1 cellular context compared by ENCODE assay signal in genomic region chr17:63828936-63829335, GRCh38.
TF ChIP-seq lines count a peak whose summit lies in the region.

No MANE protein-coding gene starts in this region.

TF ChIP-seq in GM23338, 12 proteins besides CTCF, POLR2A, EP300 and RAD21:
- TF ChIP-seq CREB1 (CRISPR knock-in tag; IDR thresholded peaks at IDR 0.05; ENCODE audit: low read depth) = no peak
- TF ChIP-seq JUNB (IDR thresholded peaks at IDR 0.05; ENCODE audit: unreplicated experiment) = no peak
- TF ChIP-seq ZNF331 (CRISPR knock-in tag; IDR thresholded peaks at IDR 0.05; ENCODE audit: low read depth) = no peak
- TF ChIP-seq REST (IDR thresholded peaks at IDR 0.05; ENCODE audit: unreplicated experiment) = no peak
- TF ChIP-seq POLR2AphosphoS5 (IDR thresholded peaks at IDR 0.05; ENCODE audit: low read depth) = no peak
- TF ChIP-seq NANOG (IDR thresholded peaks at IDR 0.05; ENCODE audit: borderline replicate concordance) = no peak
- no peak for TF ChIP-seq STAT1 (IDR thresholded peaks at IDR 0.05; ENCODE audit: unreplicated experiment)
- TF ChIP-seq EZH2 (IDR thresholded peaks at IDR 0.05; ENCODE audit: low read depth, unreplicated experiment) = no peak
- TF ChIP-seq, protein P1, sequence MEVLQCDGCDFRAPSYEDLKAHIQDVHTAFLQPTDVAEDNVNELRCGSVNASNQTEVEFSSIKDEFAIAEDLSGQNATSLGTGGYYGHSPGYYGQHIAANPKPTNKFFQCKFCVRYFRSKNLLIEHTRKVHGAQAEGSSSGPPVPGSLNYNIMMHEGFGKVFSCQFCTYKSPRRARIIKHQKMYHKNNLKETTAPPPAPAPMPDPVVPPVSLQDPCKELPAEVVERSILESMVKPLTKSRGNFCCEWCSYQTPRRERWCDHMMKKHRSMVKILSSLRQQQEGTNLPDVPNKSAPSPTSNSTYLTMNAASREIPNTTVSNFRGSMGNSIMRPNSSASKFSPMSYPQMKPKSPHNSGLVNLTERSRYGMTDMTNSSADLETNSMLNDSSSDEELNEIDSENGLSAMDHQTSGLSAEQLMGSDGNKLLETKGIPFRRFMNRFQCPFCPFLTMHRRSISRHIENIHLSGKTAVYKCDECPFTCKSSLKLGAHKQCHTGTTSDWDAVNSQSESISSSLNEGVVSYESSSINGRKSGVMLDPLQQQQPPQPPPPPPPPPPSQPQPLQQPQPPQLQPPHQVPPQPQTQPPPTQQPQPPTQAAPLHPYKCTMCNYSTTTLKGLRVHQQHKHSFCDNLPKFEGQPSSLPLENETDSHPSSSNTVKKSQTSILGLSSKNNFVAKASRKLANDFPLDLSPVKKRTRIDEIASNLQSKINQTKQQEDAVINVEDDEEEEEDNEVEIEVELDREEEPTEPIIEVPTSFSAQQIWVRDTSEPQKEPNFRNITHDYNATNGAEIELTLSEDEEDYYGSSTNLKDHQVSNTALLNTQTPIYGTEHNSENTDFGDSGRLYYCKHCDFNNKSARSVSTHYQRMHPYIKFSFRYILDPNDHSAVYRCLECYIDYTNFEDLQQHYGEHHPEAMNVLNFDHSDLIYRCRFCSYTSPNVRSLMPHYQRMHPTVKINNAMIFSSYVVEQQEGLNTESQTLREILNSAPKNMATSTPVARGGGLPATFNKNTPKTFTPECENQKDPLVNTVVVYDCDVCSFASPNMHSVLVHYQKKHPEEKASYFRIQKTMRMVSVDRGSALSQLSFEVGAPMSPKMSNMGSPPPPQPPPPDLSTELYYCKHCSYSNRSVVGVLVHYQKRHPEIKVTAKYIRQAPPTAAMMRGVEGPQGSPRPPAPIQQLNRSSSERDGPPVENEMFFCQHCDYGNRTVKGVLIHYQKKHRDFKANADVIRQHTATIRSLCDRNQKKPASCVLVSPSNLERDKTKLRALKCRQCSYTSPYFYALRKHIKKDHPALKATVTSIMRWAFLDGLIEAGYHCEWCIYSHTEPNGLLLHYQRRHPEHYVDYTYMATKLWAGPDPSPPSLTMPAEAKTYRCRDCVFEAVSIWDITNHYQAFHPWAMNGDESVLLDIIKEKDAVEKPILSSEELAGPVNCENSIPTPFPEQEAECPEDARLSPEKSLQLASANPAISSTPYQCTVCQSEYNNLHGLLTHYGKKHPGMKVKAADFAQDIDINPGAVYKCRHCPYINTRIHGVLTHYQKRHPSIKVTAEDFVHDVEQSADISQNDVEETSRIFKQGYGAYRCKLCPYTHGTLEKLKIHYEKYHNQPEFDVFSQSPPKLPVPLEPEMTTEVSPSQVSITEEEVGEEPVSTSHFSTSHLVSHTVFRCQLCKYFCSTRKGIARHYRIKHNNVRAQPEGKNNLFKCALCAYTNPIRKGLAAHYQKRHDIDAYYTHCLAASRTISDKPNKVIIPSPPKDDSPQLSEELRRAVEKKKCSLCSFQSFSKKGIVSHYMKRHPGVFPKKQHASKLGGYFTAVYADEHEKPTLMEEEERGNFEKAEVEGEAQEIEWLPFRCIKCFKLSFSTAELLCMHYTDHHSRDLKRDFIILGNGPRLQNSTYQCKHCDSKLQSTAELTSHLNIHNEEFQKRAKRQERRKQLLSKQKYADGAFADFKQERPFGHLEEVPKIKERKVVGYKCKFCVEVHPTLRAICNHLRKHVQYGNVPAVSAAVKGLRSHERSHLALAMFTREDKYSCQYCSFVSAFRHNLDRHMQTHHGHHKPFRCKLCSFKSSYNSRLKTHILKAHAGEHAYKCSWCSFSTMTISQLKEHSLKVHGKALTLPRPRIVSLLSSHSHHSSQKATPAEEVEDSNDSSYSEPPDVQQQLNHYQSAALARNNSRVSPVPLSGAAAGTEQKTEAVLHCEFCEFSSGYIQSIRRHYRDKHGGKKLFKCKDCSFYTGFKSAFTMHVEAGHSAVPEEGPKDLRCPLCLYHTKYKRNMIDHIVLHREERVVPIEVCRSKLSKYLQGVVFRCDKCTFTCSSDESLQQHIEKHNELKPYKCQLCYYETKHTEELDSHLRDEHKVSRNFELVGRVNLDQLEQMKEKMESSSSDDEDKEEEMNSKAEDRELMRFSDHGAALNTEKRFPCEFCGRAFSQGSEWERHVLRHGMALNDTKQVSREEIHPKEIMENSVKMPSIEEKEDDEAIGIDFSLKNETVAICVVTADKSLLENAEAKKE (CRISPR knock-in tag; IDR thresholded peaks at IDR 0.05) = no peak
- no peak for TF ChIP-seq ETS1 (IDR thresholded peaks at IDR 0.05)
- no peak for TF ChIP-seq ZNF114 (CRISPR knock-in tag; IDR thresholded peaks at IDR 0.05)
TF ChIP-seq in GM23338: peak in this region for 0.
